ENCODE assay signal across 1 cellular context in genomic region chr12:113310489-113310888, GRCh38.
TF ChIP-seq lines count a peak whose summit lies in the region.

No MANE protein-coding gene starts in this region.

TF ChIP-seq in K562, 482 proteins besides CTCF, POLR2A, EP300 and RAD21 (continued from another document):
- TF ChIP-seq ZMIZ1 (IDR thresholded peaks at IDR 0.05; ENCODE audit: low read depth in 2 of 2, low read length in 2 of 2) = peak in 1 of 2 experiments; percentile 81; a peak in 2 of 4 replicates
- TF ChIP-seq ZBTB17 (CRISPR knock-in tag; IDR thresholded peaks at IDR 0.05) = peak; percentile 98
- TF ChIP-seq ZNF23 (CRISPR knock-in tag; IDR thresholded peaks at IDR 0.05) = peak; percentile 97
- TF ChIP-seq POLR2AphosphoS5 (IDR thresholded peaks at IDR 0.05; ENCODE audit: control insufficient read depth, insufficient read depth, low read depth, low read length) = no peak
- no peak for TF ChIP-seq HNRNPLL (IDR thresholded peaks at IDR 0.05; ENCODE audit: low read depth, low read length, poor library complexity, severe bottlenecking)
- no peak for TF ChIP-seq ZFX (CRISPR knock-in tag; IDR thresholded peaks at IDR 0.05)
- no peak for TF ChIP-seq ILK (tag; IDR thresholded peaks at IDR 0.05; ENCODE audit: borderline replicate concordance, low read depth)
- peak in 1 of 2 experiments; percentile 99; a peak in 2 of 4 replicates for TF ChIP-seq MLLT1 (IDR thresholded peaks at IDR 0.05)
- no peak for TF ChIP-seq SRSF7 (optimal IDR thresholded peaks at IDR 0.05; ENCODE audit: low read depth, low read length)
- no peak for TF ChIP-seq ZNF589 (CRISPR knock-in tag; IDR thresholded peaks at IDR 0.05; ENCODE audit: low read depth)
